ENCODE assay signal across 10 cellular contexts in the genomic region with DNA sequence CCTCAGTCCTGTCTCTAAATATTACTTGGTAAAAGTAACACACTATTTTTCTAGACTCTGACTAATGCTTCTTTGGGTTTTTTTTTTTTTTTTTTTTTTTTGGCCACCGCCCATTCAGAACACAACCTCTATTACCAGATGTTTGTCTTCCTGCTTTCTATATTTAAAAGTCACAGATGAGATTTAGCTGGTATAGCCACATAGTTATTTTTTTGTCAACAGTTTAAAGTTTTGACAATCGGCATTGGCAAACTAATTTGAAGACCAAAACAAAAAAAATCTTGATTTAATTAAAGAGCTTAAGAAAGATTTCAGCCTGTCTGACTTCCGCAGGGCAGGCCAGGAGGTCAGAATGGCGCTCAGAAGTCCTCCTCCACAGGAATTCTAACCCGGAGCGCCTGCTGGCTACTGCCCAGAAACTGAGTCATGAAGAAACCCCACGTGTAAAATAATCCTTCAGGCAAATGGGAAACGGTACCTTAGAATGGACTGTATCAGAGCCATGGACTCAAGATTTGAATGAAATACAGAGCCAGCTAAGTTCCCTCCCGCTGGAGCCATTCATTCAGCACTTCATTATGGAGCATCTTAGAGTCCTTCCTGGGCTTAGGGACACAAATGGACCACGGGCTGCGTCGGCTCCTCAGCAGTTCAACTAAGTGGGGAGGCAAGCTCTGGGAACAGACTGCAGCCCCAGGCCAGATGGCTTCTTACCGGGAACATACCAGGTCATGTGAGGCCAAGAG. TPM values are rescaled to one million over a fixed set of nuclear protein-coding genes. Genes with fewer than 3 reads are reported as not detected.
DNase-seq lines count a peak whose midpoint lies in the region; ATAC-seq and TF ChIP-seq lines count a peak whose summit lies in the region.
"Had no signal": no experiment of that assay in that cellular context is flagged by ENCODE, and none has a peak within 500 bp of the region (broad histone marks: within the 10 kb centered on the region; RNA-seq: fewer than 3 reads in every experiment).

No MANE protein-coding gene starts in this region.

- H3K36me3 ChIP-seq in GM23338 (ENCODE audit: insufficient read depth) (no peaks in the 10 kb centered on the region), heart left ventricle (no peaks in the 10 kb centered on the region), sigmoid colon (no peaks in the 10 kb centered on the region)

- peak overlapping the region; percentile 69 for H2AFZ ChIP-seq in GM23338

- H3K27me3 ChIP-seq in GM23338 (ENCODE audit: insufficient read depth), result no peaks in the 10 kb centered on the region
- H3K27me3 ChIP-seq in heart left ventricle, result no peaks in the 10 kb centered on the region
- H3K27me3 ChIP-seq in sigmoid colon, result no peaks in the 10 kb centered on the region

- H4K20me1 ChIP-seq in GM23338 (replicated peaks; ENCODE audit: insufficient read depth), result no peaks in the 10 kb centered on the region

- TF ChIP-seq CTCF in GM23338 (conservative IDR thresholded peaks at IDR 0.05; ENCODE audit: low read depth in 2 of 2) (no peak), heart left ventricle (IDR thresholded peaks at IDR 0.05) (no peak), sigmoid colon (IDR thresholded peaks at IDR 0.05) (no peak)

- H3K27ac Mint-ChIP-seq in GM23338, result no peak overlapping the region
- no peak overlapping the region for H3K27ac Mint-ChIP-seq in activated naive CD8-positive, alpha-beta T cell treated with anti-CD3 and anti-CD28 coated beads for 36 hours
- H3K27ac Mint-ChIP-seq: T-helper 1 cell treated with Interleukin-12 subunit alpha and Interleukin-12 subunit beta and Interleukin-4 antibody, amounts not matched to agents 30 μg/mL and 1 μg/mL, for 36 hours had no signal

- TF ChIP-seq POLR2A in heart left ventricle (IDR thresholded peaks at IDR 0.05), result no peak
- TF ChIP-seq POLR2A in sigmoid colon (IDR thresholded peaks at IDR 0.05), result no peak

- H3K9me2 ChIP-seq in GM23338 (ENCODE audit: insufficient read depth), result peaks cover 2% of the 10 kb centered on the region; the same call in 1 of the 2 replicates

- H3K4me1 ChIP-seq in GM23338 (ENCODE audit: insufficient read depth) (no peaks in the 10 kb centered on the region; the same call in 1 of the 2 replicates), heart left ventricle (peaks cover 0 to 46% (median 35%) of the 10 kb centered on the region in 12 donors), sigmoid colon (peaks cover 0 to 70% (median 65%) of the 10 kb centered on the region in 4 donors)

- 31 to 59% (median 41%) methylated on average over 13 of the region's 13 CpGs for WGBS in adipose tissue, 3 donors
- WGBS in heart left ventricle, 4 donors, result 30 to 53% (median 33%) methylated on average over 13 of the region's 13 CpGs
- WGBS in sigmoid colon, 2 donors, result 68 to 73% methylated on average over 13 of the region's 13 CpGs

- H3F3A ChIP-seq in GM23338 (replicated peaks; ENCODE audit: low read depth), result no peaks in the 10 kb centered on the region

- no peak overlapping the region for H3K4me2 ChIP-seq in GM23338

- TF ChIP-seq EP300 in sigmoid colon (IDR thresholded peaks at IDR 0.05), result peak in 2 of 4 donors; percentile 32 to 44

- no peaks in the 10 kb centered on the region for H3K9me3 ChIP-seq in heart left ventricle
- no peaks in the 10 kb centered on the region for H3K9me3 ChIP-seq in sigmoid colon

- DNase-seq in GM23338 (ENCODE audit: low spot score), result no peak
- DNase-seq in heart left ventricle, result peak; percentile 88 to 92 (median 90)
- peak; percentile 96 for DNase-seq in sigmoid colon
- DNase-seq in activated naive CD8-positive, alpha-beta T cell treated with anti-CD3 and anti-CD28 coated beads for 36 hours, result no peak
- no peak for DNase-seq in NCI-H2227 treated with DMSO at 0.1 percent for 48 hours (lab: John Stamatoyannopoulos, UW)
- DNase-seq: naive B cell had no signal

- ATAC-seq in GM23338 (no peak), heart left ventricle (peak; percentile 72 to 91 (median 78)), GM21423 (IDR thresholded peaks at IDR 0.05; ENCODE audit: unreplicated experiment) (no peak), HG03520 (IDR thresholded peaks at IDR 0.05; ENCODE audit: unreplicated experiment) (no peak)

- intact Hi-C loops in heart left ventricle (cut with DNase I), result loop anchor here in 6 of 10 donors (1.0 to 10.0 kb wide), 6 partner anchors 17 to 58 kb away; partner anchors contain the start of gene PTPDC1 (in 4 of the 6)
- intact Hi-C loops in sigmoid colon (cut with DNase I), result loop anchor here (2.0 to 10.0 kb wide), 3 partner anchors 25 to 72 kb away; partner anchors contain the start of gene PTPDC1

- H3K9me3 Mint-ChIP-seq in GM23338, result no peaks in the 10 kb centered on the region
- no peaks in the 10 kb centered on the region for H3K9me3 Mint-ChIP-seq in activated naive CD8-positive, alpha-beta T cell treated with anti-CD3 and anti-CD28 coated beads for 36 hours
- H3K9me3 Mint-ChIP-seq: naive B cell; T-helper 1 cell treated with Interleukin-12 subunit alpha and Interleukin-12 subunit beta and Interleukin-4 antibody, amounts not matched to agents 30 μg/mL and 1 μg/mL, for 36 hours had no signal

- H3K4me1 Mint-ChIP-seq in GM23338, result peaks cover 14% of the 10 kb centered on the region
- H3K4me1 Mint-ChIP-seq in activated naive CD8-positive, alpha-beta T cell treated with anti-CD3 and anti-CD28 coated beads for 36 hours, result peaks cover 4% of the 10 kb centered on the region

- no peak overlapping the region for H3K4me3 Mint-ChIP-seq in GM23338
- H3K4me3 Mint-ChIP-seq in activated naive CD8-positive, alpha-beta T cell treated with anti-CD3 and anti-CD28 coated beads for 36 hours, result no peak overlapping the region
- H3K4me3 Mint-ChIP-seq: naive B cell; T-helper 1 cell treated with Interleukin-12 subunit alpha and Interleukin-12 subunit beta and Interleukin-4 antibody, amounts not matched to agents 30 μg/mL and 1 μg/mL, for 36 hours had no signal

- no peaks in the 10 kb centered on the region for H3K79me2 ChIP-seq in GM23338 (replicated peaks; ENCODE audit: insufficient read depth)

- H3K4me3 ChIP-seq in GM23338 (no peak overlapping the region), heart left ventricle (peak overlapping the region in 7 of 12 donors; percentile 1 to 31 (median 20)), sigmoid colon (no peak overlapping the region)

- no peak overlapping the region for H3K27ac ChIP-seq in GM23338 (ENCODE audit: low read depth)
- peak overlapping the region; percentile 29 for H3K27ac ChIP-seq in adipose tissue (ENCODE audit: low read depth, low read length)
- peak overlapping the region; percentile 53 to 91 (median 82) for H3K27ac ChIP-seq in heart left ventricle
- peak overlapping the region; percentile 83 to 90 (median 88) for H3K27ac ChIP-seq in sigmoid colon

- H3K36me3 Mint-ChIP-seq in GM23338 (ENCODE audit: low read depth), result no peaks in the 10 kb centered on the region; the same call in 2 of the 3 replicates
- H3K36me3 Mint-ChIP-seq in activated naive CD8-positive, alpha-beta T cell treated with anti-CD3 and anti-CD28 coated beads for 36 hours, result no peaks in the 10 kb centered on the region
- H3K36me3 Mint-ChIP-seq: naive B cell had no signal

- peaks cover 6% of the 10 kb centered on the region for H3K27me3 Mint-ChIP-seq in GM23338 (ENCODE audit: insufficient read depth, low read depth, poor library complexity)
- H3K27me3 Mint-ChIP-seq in activated naive CD8-positive, alpha-beta T cell treated with anti-CD3 and anti-CD28 coated beads for 36 hours, result no peaks in the 10 kb centered on the region
- H3K27me3 Mint-ChIP-seq: naive B cell had no signal

TF ChIP-seq in GM23338, 12 proteins besides CTCF, POLR2A, EP300 and RAD21 (continues in another document):
- no peak for TF ChIP-seq ZNF114 (CRISPR knock-in tag; IDR thresholded peaks at IDR 0.05)
- no peak for TF ChIP-seq POLR2AphosphoS5 (IDR thresholded peaks at IDR 0.05; ENCODE audit: low read depth)
- no peak for TF ChIP-seq JUNB (IDR thresholded peaks at IDR 0.05; ENCODE audit: unreplicated experiment)

RNA-seq across cellular contexts. Expression of gene PTPDC1, which starts 55.6 kb away (rescaled TPM):
- 10.0 and 10.6 TPM in 2 replicates for total RNA-seq in GM23338 (2014; rRNA removed; shearing (Covaris generic))
- polyA plus RNA-seq in GM23338 (2016; fragmentation: Nextera tagmentation; extraction: Ambion mirVana) (3.8 and 4.3 TPM in 2 replicates), adipose tissue (1 to 10 TPM; 2.1 to 4.4 (median 3.6) TPM), heart left ventricle (1 to 10 TPM; 6.0 to 7.9 TPM), sigmoid colon (1 to 10 TPM; 2.1 to 2.5 (median 2.4) TPM)
- total RNA-seq in heart left ventricle (10 to 100 TPM in 3 of 9 donors, 1 to 10 TPM in 6; 6.4 to 12.3 (median 9.5) TPM), sigmoid colon (10 to 100 TPM; 12.0 to 16.3 (median 13.8) TPM)
- total RNA-seq in activated naive CD8-positive, alpha-beta T cell treated with anti-CD3 and anti-CD28 coated beads for 36 hours, result 1 to 10 TPM; 5.8 to 6.0 TPM

Comparison
In these comparisons a context has a peak if more than half of its experiments do, and no peak if none do; other contexts are left out.
1. ATAC-seq: peak in heart left ventricle (4 of 4); none in GM23338 (single experiment), GM21423 (single experiment) and HG03520 (single experiment).
2. DNase-seq: peak in heart left ventricle (5 of 5) and sigmoid colon (single experiment); none in GM23338 (single experiment), activated naive CD8-positive, alpha-beta T cell treated with anti-CD3 and anti-CD28 coated beads for 36 hours (single experiment) and NCI-H2227 treated with DMSO at 0.1 percent for 48 hours (single experiment).
3. H3K4me3 ChIP-seq: peak in heart left ventricle (7 of 12); none in GM23338 (single experiment) and sigmoid colon (0 of 4).